In the genomic region with DNA sequence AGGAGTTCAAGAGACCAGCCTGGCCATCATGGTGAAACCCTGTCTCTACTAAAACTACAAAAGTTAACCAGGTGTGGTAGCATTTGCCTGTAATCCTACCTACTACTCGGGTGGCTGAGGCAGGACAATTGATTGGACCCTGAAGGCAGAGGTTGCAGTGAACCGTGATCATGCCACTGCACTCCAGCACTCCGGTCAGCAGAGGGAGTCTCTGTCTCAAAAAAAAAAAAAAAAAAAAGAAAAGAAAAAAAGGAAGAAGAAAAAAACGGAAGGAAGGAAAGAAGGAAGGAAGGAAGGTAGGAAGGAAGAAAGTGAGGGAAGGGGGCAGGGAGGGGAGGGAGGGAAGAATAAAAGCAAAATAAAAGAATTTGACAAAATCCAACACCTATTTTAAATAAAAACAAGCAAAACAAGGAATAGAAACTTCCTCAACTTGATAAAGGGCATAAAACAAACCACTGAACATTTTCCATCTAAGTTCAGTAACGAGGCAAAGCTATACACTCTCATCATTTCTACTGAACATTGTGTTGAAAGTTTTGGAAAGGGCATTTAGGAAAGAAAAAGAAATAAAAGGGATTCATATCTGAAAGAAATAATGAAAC, we compare ENCODE assay signal across 10 cellular contexts.
DNase-seq lines count a peak whose midpoint lies in the region; ATAC-seq and TF ChIP-seq lines count a peak whose summit lies in the region.
"Had no signal": no experiment of that assay in that cellular context is flagged by ENCODE, and none has a peak within 500 bp of the region (broad histone marks: within the 10 kb centered on the region; RNA-seq: fewer than 3 reads in every experiment).

No MANE protein-coding gene starts in this region.

- ATAC-seq in HG03354 (IDR thresholded peaks at IDR 0.05; ENCODE audit: poor library complexity, severe bottlenecking, unreplicated experiment) (no peak), GM19397 (IDR thresholded peaks at IDR 0.05; ENCODE audit: unreplicated experiment) (no peak), HG03521 (IDR thresholded peaks at IDR 0.05; ENCODE audit: unreplicated experiment) (no peak)

- H3K4me3 ChIP-seq in BE2C (ENCODE audit: low read depth, low read length) = peak overlapping the region; percentile 7; the same call in 1 of the 2 replicates
- H3K4me3 ChIP-seq in SJCRH30 = no peak overlapping the region

- H3K9me3 ChIP-seq in BE2C (no peaks in the 10 kb centered on the region), SJCRH30 (replicated peaks) (no peaks in the 10 kb centered on the region)

- H3K27ac ChIP-seq in SJCRH30 = no peak overlapping the region

- peak; percentile 49 for TF ChIP-seq CTCF in BE2C (IDR thresholded peaks at IDR 0.05; ENCODE audit: low read depth, low read length)

- H3K4me1 ChIP-seq in BE2C (no peaks in the 10 kb centered on the region), SJCRH30 (no peaks in the 10 kb centered on the region)

- H3K27me3 ChIP-seq in BE2C (no peaks in the 10 kb centered on the region; the same call in 1 of the 2 replicates), SJCRH30 (no peaks in the 10 kb centered on the region)

- peak; percentile 32 for DNase-seq in BE2C
- peak; percentile 23 for DNase-seq in HT-29 (ENCODE audit: low spot score)
- DNase-seq in SJCRH30 = peak; percentile 9 to 37
- peak; percentile 28 for DNase-seq in iPS DF 19.7 (ENCODE audit: low read depth, low spot score)
- DNase-seq in 8988T = no peak
- DNase-seq: activated T-cell treated with anti-CD3 and anti-CD28 coated beads for 4 hours; stimulated activated CD4-positive, alpha-beta T cell treated with anti-CD3 and anti-CD28 coated beads, Interleukin-2, amount 100 ng/mL, for 24 hours had no signal

- no peaks in the 10 kb centered on the region for H3K36me3 ChIP-seq in BE2C
- H3K36me3 ChIP-seq in SJCRH30 = no peaks in the 10 kb centered on the region
